In genomic region chr6:1616556-1617463, GRCh38 we compare ENCODE assay signal across 2 cellular contexts.
A peak's percentile ranks its signal among the peaks of the same experiment; 100 is the strongest.
TF ChIP-seq lines count a peak whose summit lies in the region.

No MANE protein-coding gene starts in this region.

TF ChIP-seq in HEK293T, 16 proteins besides CTCF, POLR2A, EP300 and RAD21 (continued from another document):
- TF ChIP-seq PKNOX1 (IDR thresholded peaks at IDR 0.05), result peak; percentile 92
TF ChIP-seq in HEK293T: peak in this region for 1.

TF ChIP-seq in endothelial cell of umbilical vein, 7 proteins besides CTCF, POLR2A, EP300 and RAD21 (continued from another document):
- TF ChIP-seq GATA2 (IDR thresholded peaks at IDR 0.05; ENCODE audit: insufficient read depth, insufficient read length, low read depth, low read length) (no peak), POLR2AphosphoS5 (IDR thresholded peaks at IDR 0.05; ENCODE audit: insufficient read depth, low read depth, low read length) (no peak), EZH2 (IDR thresholded peaks at IDR 0.05; ENCODE audit: borderline replicate concordance, low read depth, low read length, severe bottlenecking) (no peak)
